Comparison of ENCODE assay signal across 8 cellular contexts in the genomic region with DNA sequence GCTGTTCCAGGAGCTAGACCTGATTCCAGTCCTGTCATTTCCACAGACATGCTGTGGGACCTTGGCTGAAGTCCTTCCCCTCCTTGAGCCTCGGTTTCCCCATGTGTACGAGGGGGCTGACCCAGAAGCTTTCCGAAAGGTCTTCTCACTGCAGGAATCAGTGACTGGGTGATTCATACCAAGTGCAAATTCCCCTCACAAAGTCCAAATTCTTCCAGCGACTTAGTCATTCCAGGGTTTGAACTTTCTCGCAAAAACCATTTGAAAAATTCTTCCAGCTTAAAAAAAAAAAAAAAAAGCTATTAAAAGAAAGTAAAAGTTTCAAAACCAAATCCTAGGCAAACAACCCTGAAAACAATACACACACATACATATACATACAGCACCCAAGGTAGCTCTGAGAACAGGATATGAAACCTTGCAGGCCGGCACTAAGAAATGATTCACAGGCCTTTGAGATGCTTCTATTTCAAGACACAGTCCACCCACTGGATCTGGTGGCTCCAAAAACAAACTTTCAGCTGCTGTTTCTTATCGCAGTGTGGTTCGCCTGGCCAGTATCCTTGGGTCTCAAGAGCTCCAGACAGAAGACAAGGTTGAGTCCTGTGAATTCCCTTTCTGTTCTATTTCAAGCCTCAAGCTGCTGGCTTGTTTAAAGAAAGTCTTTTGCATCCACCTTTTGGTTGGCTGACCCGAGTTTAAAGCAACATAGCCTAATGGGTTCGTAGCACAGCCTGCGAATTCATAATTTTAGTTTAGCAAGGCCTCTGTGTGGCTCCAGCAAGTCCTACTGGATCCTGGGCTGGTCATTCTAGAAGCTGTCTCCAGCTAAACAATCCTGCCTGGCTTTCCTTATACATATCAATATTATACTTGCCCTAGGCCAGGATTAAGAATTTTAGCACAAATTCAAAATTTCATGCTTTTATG. TPM values are rescaled to one million over a fixed set of nuclear protein-coding genes. Genes with fewer than 3 reads are reported as not detected.
DNase-seq lines count a peak whose midpoint lies in the region; ATAC-seq and TF ChIP-seq lines count a peak whose summit lies in the region.

No MANE protein-coding gene starts in this region.

- no peak for DNase-seq in CD4-positive, alpha-beta T cell
- peak in 1 of 2 donors; percentile 72 for DNase-seq in heart right ventricle
- DNase-seq in stimulated activated naive B cell treated with anti-CD40 and anti-IgM and Interleukin-4, amounts not matched to agents 10 μg/mL and 1 μg/mL and 100 μg/mL, for 72 hours: peak; percentile 66
- no peak for DNase-seq in endothelial cell (ENCODE audit: low spot score)
- DNase-seq in mesenteric fat pad (ENCODE audit: low spot score): no peak

- no peaks in the 10 kb centered on the region for H3K9me3 Mint-ChIP-seq in CD4-positive, alpha-beta T cell
- H3K9me3 Mint-ChIP-seq in activated T-helper 17 cell treated with anti-CD3 and anti-CD28 coated beads, Interleukin-2, amount 50 U/mL, for 72 hours: no peaks in the 10 kb centered on the region
- H3K9me3 Mint-ChIP-seq in stimulated activated naive B cell treated with anti-CD40 and anti-IgM and Interleukin-4, amounts not matched to agents 10 μg/mL and 1 μg/mL and 100 μg/mL, for 72 hours: peaks cover 0 to 2% of the 10 kb centered on the region in 2 donors
- H3K9me3 Mint-ChIP-seq in endothelial cell (ENCODE audit: unreplicated experiment): no peaks in the 10 kb centered on the region

- H3K4me1 ChIP-seq in heart right ventricle: peaks cover 14 to 59% (median 34%) of the 10 kb centered on the region in 9 donors

- peak overlapping the region in 7 of 10 donors; percentile 4 to 32 (median 27) for H3K4me3 ChIP-seq in heart right ventricle

- ATAC-seq in CD4-positive, alpha-beta T cell (ENCODE audit: poor library complexity): peak; percentile 81
- ATAC-seq in GM19395 (IDR thresholded peaks at IDR 0.05; ENCODE audit: unreplicated experiment) (peak; percentile 89), HG03521 (IDR thresholded peaks at IDR 0.05; ENCODE audit: unreplicated experiment) (peak; percentile 70), heart right ventricle (peak; percentile 68 to 83 (median 74))
- ATAC-seq in activated T-helper 17 cell treated with anti-CD3 and anti-CD28 coated beads, Interleukin-2, amount 50 U/mL, for 72 hours (replicated peaks): peak; percentile 100
- ATAC-seq in stimulated activated naive B cell treated with anti-CD40 and anti-IgM and Interleukin-4, amounts not matched to agents 10 μg/mL and 1 μg/mL and 100 μg/mL, for 72 hours (replicated peaks): peak; percentile 78 to 89

- H3K36me3 ChIP-seq in heart right ventricle: no peaks in the 10 kb centered on the region

- TF ChIP-seq CTCF in CD4-positive, alpha-beta T cell (IDR thresholded peaks at IDR 0.05): no peak
- TF ChIP-seq CTCF in heart right ventricle (IDR thresholded peaks at IDR 0.05) (no peak), endothelial cell (IDR thresholded peaks at IDR 0.05; ENCODE audit: unreplicated experiment) (no peak)

- H3K4me1 Mint-ChIP-seq in CD4-positive, alpha-beta T cell (ENCODE audit: low read depth): peaks cover 56% of the 10 kb centered on the region
- peaks cover 28% of the 10 kb centered on the region for H3K4me1 Mint-ChIP-seq in activated T-helper 17 cell treated with anti-CD3 and anti-CD28 coated beads, Interleukin-2, amount 50 U/mL, for 72 hours
- peaks cover 48 to 89% of the 10 kb centered on the region in 2 donors for H3K4me1 Mint-ChIP-seq in stimulated activated naive B cell treated with anti-CD40 and anti-IgM and Interleukin-4, amounts not matched to agents 10 μg/mL and 1 μg/mL and 100 μg/mL, for 72 hours
- H3K4me1 Mint-ChIP-seq in endothelial cell (ENCODE audit: unreplicated experiment): peaks cover 8% of the 10 kb centered on the region

- H3K27me3 Mint-ChIP-seq in CD4-positive, alpha-beta T cell: no peaks in the 10 kb centered on the region
- no peaks in the 10 kb centered on the region for H3K27me3 Mint-ChIP-seq in activated T-helper 17 cell treated with anti-CD3 and anti-CD28 coated beads, Interleukin-2, amount 50 U/mL, for 72 hours
- no peaks in the 10 kb centered on the region for H3K27me3 Mint-ChIP-seq in stimulated activated naive B cell treated with anti-CD40 and anti-IgM and Interleukin-4, amounts not matched to agents 10 μg/mL and 1 μg/mL and 100 μg/mL, for 72 hours
- H3K27me3 Mint-ChIP-seq in endothelial cell (ENCODE audit: unreplicated experiment): peaks cover 8% of the 10 kb centered on the region

- no peaks in the 10 kb centered on the region for H3K9me3 ChIP-seq in CD4-positive, alpha-beta T cell (ENCODE audit: control insufficient read depth, low read length)
- H3K9me3 ChIP-seq in heart right ventricle: no peaks in the 10 kb centered on the region

- intact Hi-C loops in CD4-positive, alpha-beta T cell (cut with DNase I, micrococcal nuclease): loop anchor here in 1 of 2 experiments (2.0 kb wide), 1 partner anchor 23 kb away; no protein-coding TSS in a partner anchor
- intact Hi-C loops in heart right ventricle (cut with DNase I): no loop called here

- CTCF ChIA-PET in CD4-positive, alpha-beta T cell (lab: Charles Lee): interaction anchor here (0.7 to 2.1 kb wide), 7 partner anchors 9 to 60 kb away, joined by 3 to 14 read pairs (median 4); a partner anchor contains a TSS

- H3K27ac ChIP-seq in CD4-positive, alpha-beta T cell (ENCODE audit: low read depth, low read length): no peak overlapping the region
- H3K27ac ChIP-seq in heart right ventricle: peak overlapping the region; percentile 62 to 86 (median 82)

- H3K27me3 ChIP-seq in CD4-positive, alpha-beta T cell (ENCODE audit: control insufficient read depth, insufficient read depth, low read length): no peaks in the 10 kb centered on the region
- no peaks in the 10 kb centered on the region for H3K27me3 ChIP-seq in heart right ventricle

- WGBS in heart right ventricle, 2 donors: 41 to 42% methylated on average over 11 of the region's 11 CpGs

- H3K4me3 Mint-ChIP-seq in CD4-positive, alpha-beta T cell: peak overlapping the region; percentile 64
- H3K4me3 Mint-ChIP-seq in activated T-helper 17 cell treated with anti-CD3 and anti-CD28 coated beads, Interleukin-2, amount 50 U/mL, for 72 hours: peak overlapping the region; percentile 64
- peak overlapping the region; percentile 73 to 83 for H3K4me3 Mint-ChIP-seq in stimulated activated naive B cell treated with anti-CD40 and anti-IgM and Interleukin-4, amounts not matched to agents 10 μg/mL and 1 μg/mL and 100 μg/mL, for 72 hours
- no peak overlapping the region for H3K4me3 Mint-ChIP-seq in endothelial cell (ENCODE audit: unreplicated experiment)

- no peaks in the 10 kb centered on the region for H3K36me3 Mint-ChIP-seq in CD4-positive, alpha-beta T cell (ENCODE audit: low read depth)
- H3K36me3 Mint-ChIP-seq in activated T-helper 17 cell treated with anti-CD3 and anti-CD28 coated beads, Interleukin-2, amount 50 U/mL, for 72 hours (ENCODE audit: low read depth): no peaks in the 10 kb centered on the region
- peaks cover 4% of the 10 kb centered on the region in 2 donors for H3K36me3 Mint-ChIP-seq in stimulated activated naive B cell treated with anti-CD40 and anti-IgM and Interleukin-4, amounts not matched to agents 10 μg/mL and 1 μg/mL and 100 μg/mL, for 72 hours
- H3K36me3 Mint-ChIP-seq in endothelial cell (ENCODE audit: low read depth, unreplicated experiment): peaks cover 9% of the 10 kb centered on the region

- peak overlapping the region; percentile 43 for H3K27ac Mint-ChIP-seq in CD4-positive, alpha-beta T cell
- H3K27ac Mint-ChIP-seq in activated T-helper 17 cell treated with anti-CD3 and anti-CD28 coated beads, Interleukin-2, amount 50 U/mL, for 72 hours: peak overlapping the region; percentile 84
- peak overlapping the region; percentile 97 for H3K27ac Mint-ChIP-seq in stimulated activated naive B cell treated with anti-CD40 and anti-IgM and Interleukin-4, amounts not matched to agents 10 μg/mL and 1 μg/mL and 100 μg/mL, for 72 hours
- no peak overlapping the region for H3K27ac Mint-ChIP-seq in endothelial cell (ENCODE audit: unreplicated experiment)

- POLR2A ChIA-PET in CD4-positive, alpha-beta T cell (lab: Charles Lee): interaction anchor here (1.0 to 4.1 kb wide), 15 partner anchors 10 to 60 kb away, joined by 3 to 29 read pairs (median 15); a partner anchor contains a TSS

RNA-seq across cellular contexts. Expression of a gene that starts 18.0 kb away (rescaled TPM):
- 10 to 100 TPM; 89.8 to 90.4 TPM for total RNA-seq in CD4-positive, alpha-beta T cell
- total RNA-seq in activated T-helper 17 cell treated with anti-CD3 and anti-CD28 coated beads, Interleukin-2, amount 50 U/mL, for 72 hours: 10 to 100 TPM; 19.5 to 45.2 TPM
- total RNA-seq in heart right ventricle (100 to 1,000 TPM in 3 of 10 donors, 10 to 100 TPM in 7; 44.7 to 148 (median 83.4) TPM), endothelial cell (ENCODE audit: unreplicated experiment) (240 TPM), mesenteric fat pad (168 TPM)
- polyA plus RNA-seq in heart right ventricle: 100 to 1,000 TPM in 1 of 2 donors, 10 to 100 TPM in 1; 73.6 to 217 TPM

RNA-seq across cellular contexts. Expression of a gene that starts 46.3 kb away (rescaled TPM):
- total RNA-seq in CD4-positive, alpha-beta T cell: under 1 TPM; 0.50 to 0.69 TPM
- total RNA-seq in activated T-helper 17 cell treated with anti-CD3 and anti-CD28 coated beads, Interleukin-2, amount 50 U/mL, for 72 hours: 10 to 100 TPM; 13.0 to 24.1 TPM
- total RNA-seq in heart right ventricle: 1 to 10 TPM in 1 of 10 donors, under 1 TPM in 8, not detected in 1; 0.04 to 2.3 (median 0.17) TPM
- under 1 TPM in 1 of 2 donors, not detected in 1; 0.06 TPM for polyA plus RNA-seq in heart right ventricle
- 0.69 TPM for total RNA-seq in endothelial cell (ENCODE audit: unreplicated experiment)
- 0.29 TPM for total RNA-seq in mesenteric fat pad
